In the genomic region with DNA sequence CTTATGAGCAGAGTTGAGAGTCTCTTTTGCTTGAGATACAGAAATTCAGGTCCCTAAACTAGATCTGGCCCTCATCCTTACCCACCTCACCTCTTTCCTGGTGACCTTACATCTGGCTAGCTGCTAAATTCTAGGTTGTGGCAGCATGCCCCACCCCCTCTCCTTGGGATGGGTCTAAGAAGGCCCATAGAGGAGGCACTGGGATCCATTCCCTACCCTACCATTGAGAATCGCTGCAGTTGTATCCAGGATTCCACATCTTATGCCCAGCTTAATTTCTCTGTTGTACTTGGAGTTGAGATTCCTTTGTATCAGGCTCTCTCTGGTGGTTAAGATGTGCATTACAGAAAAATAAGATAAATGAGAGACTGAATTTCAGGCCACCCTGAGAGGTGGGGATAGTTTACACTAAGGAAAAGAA, we compare ENCODE assay signal across 8 cellular contexts. TPM values are rescaled to one million over a fixed set of nuclear protein-coding genes. Genes with fewer than 3 reads are reported as not detected.
A peak's percentile ranks its signal among the peaks of the same experiment; 100 is the strongest.
DNase-seq lines count a peak whose midpoint lies in the region; ATAC-seq and TF ChIP-seq lines count a peak whose summit lies in the region.

No MANE protein-coding gene starts in this region.

- no peaks in the 10 kb centered on the region for H3K9me3 ChIP-seq in gastroesophageal sphincter

- H3K9me3 Mint-ChIP-seq in natural killer cell: no peaks in the 10 kb centered on the region
- no peaks in the 10 kb centered on the region for H3K9me3 Mint-ChIP-seq in natural killer cell treated with Interleukin-12 subunit alpha and Interleukin-12 subunit beta and Interleukin-15 and Interleukin-18, amount 100 ng/mL, for 72 hours
- H3K9me3 Mint-ChIP-seq in WTC11: no peaks in the 10 kb centered on the region
- H3K9me3 Mint-ChIP-seq in progenitor cell of endocrine pancreas (ENCODE audit: low read depth): no peaks in the 10 kb centered on the region

- ATAC-seq in natural killer cell: peak; percentile 52 to 75 (median 59)
- ATAC-seq in natural killer cell treated with Interleukin-12 subunit alpha and Interleukin-12 subunit beta and Interleukin-15 and Interleukin-18, amount 100 ng/mL, for 72 hours: no peak
- ATAC-seq in WTC11: peak; percentile 25
- ATAC-seq in gastroesophageal sphincter: peak; percentile 61
- no peak for ATAC-seq in HG02763 (IDR thresholded peaks at IDR 0.05; ENCODE audit: unreplicated experiment)
- ATAC-seq in HG02678 (IDR thresholded peaks at IDR 0.05; ENCODE audit: unreplicated experiment): no peak

- H3K27me3 Mint-ChIP-seq in natural killer cell (ENCODE audit: low read depth in 2 of 2): no peaks in the 10 kb centered on the region
- H3K27me3 Mint-ChIP-seq in natural killer cell treated with Interleukin-12 subunit alpha and Interleukin-12 subunit beta and Interleukin-15 and Interleukin-18, amount 100 ng/mL, for 72 hours: no peaks in the 10 kb centered on the region
- H3K27me3 Mint-ChIP-seq in WTC11 (ENCODE audit: low read depth): no peaks in the 10 kb centered on the region
- H3K27me3 Mint-ChIP-seq in progenitor cell of endocrine pancreas: no peaks in the 10 kb centered on the region

- H3K4me1 Mint-ChIP-seq in natural killer cell: peaks cover 0 to 13% of the 10 kb centered on the region in 2 donors
- H3K4me1 Mint-ChIP-seq in natural killer cell treated with Interleukin-12 subunit alpha and Interleukin-12 subunit beta and Interleukin-15 and Interleukin-18, amount 100 ng/mL, for 72 hours (ENCODE audit: low read depth in 2 of 2): peaks cover 6 to 11% of the 10 kb centered on the region in 2 donors
- H3K4me1 Mint-ChIP-seq in WTC11: peaks cover 49% of the 10 kb centered on the region
- peaks cover 14% of the 10 kb centered on the region for H3K4me1 Mint-ChIP-seq in progenitor cell of endocrine pancreas (ENCODE audit: low read depth)

- no peaks in the 10 kb centered on the region for H3K36me3 Mint-ChIP-seq in natural killer cell
- peaks cover 4% of the 10 kb centered on the region for H3K36me3 Mint-ChIP-seq in natural killer cell treated with Interleukin-12 subunit alpha and Interleukin-12 subunit beta and Interleukin-15 and Interleukin-18, amount 100 ng/mL, for 72 hours
- H3K36me3 Mint-ChIP-seq in WTC11: peaks cover 38% of the 10 kb centered on the region
- peaks cover 27% of the 10 kb centered on the region for H3K36me3 Mint-ChIP-seq in progenitor cell of endocrine pancreas (ENCODE audit: insufficient read depth)

- no peak for TF ChIP-seq EP300 in gastroesophageal sphincter (IDR thresholded peaks at IDR 0.05)

- H3K4me3 Mint-ChIP-seq in natural killer cell (no peak overlapping the region), WTC11 (no peak overlapping the region), progenitor cell of endocrine pancreas (ENCODE audit: low read depth) (no peak overlapping the region)
- H3K4me3 Mint-ChIP-seq in natural killer cell treated with Interleukin-12 subunit alpha and Interleukin-12 subunit beta and Interleukin-15 and Interleukin-18, amount 100 ng/mL, for 72 hours: no peak overlapping the region

- POLR2A ChIA-PET in WTC11 (lab: Charles Lee): interaction anchor here (2.3 kb wide), 1 partner anchor 10 kb away, joined by 15 read pairs; a partner anchor contains a TSS

- intact Hi-C loops in natural killer cell (cut with micrococcal nuclease): loop anchor here (5.0 kb wide), 1 partner anchor 401 kb away; no protein-coding TSS in a partner anchor

- peak overlapping the region in 3 of 4 donors; percentile 63 to 80 (median 67) for H3K27ac ChIP-seq in gastroesophageal sphincter

- peaks cover 0 to 41% (median 14%) of the 10 kb centered on the region in 3 donors for H3K4me1 ChIP-seq in gastroesophageal sphincter

- peak; percentile 47 for TF ChIP-seq CTCF in natural killer cell (IDR thresholded peaks at IDR 0.05)
- no peak for TF ChIP-seq CTCF in WTC11 (IDR thresholded peaks at IDR 0.05)
- TF ChIP-seq CTCF in gastroesophageal sphincter (IDR thresholded peaks at IDR 0.05): peak in 3 of 4 experiments; percentile 71 to 87 (median 81)
- peak; percentile 52 for TF ChIP-seq CTCF in progenitor cell of endocrine pancreas (IDR thresholded peaks at IDR 0.05; ENCODE audit: unreplicated experiment)

- peaks cover 5 to 7% of the 10 kb centered on the region in 2 donors for H3K36me3 ChIP-seq in gastroesophageal sphincter

- H3K27me3 ChIP-seq in gastroesophageal sphincter: no peaks in the 10 kb centered on the region

- DNase-seq in natural killer cell (no peak), NCI-H1436 treated with DMSO at 0.1 percent for 48 hours (lab: John Stamatoyannopoulos, UW) (peak; percentile 60), WTC11 (ENCODE audit: low spot score) (no peak), progenitor cell of endocrine pancreas (ENCODE audit: low spot score, unreplicated experiment) (no peak)
- no peak for DNase-seq in natural killer cell treated with Interleukin-12 subunit alpha and Interleukin-12 subunit beta and Interleukin-15 and Interleukin-18, amount 100 ng/mL, for 72 hours (ENCODE audit: low spot score)

- CTCF ChIA-PET in WTC11 (lab: Charles Lee): interaction anchor here (0.6 to 3.6 kb wide), 19 partner anchors 9 to 275 kb away, joined by 3 to 76 read pairs (median 5); a partner anchor contains a TSS

- H3K27ac Mint-ChIP-seq in natural killer cell: peak overlapping the region; percentile 29 to 59
- H3K27ac Mint-ChIP-seq in natural killer cell treated with Interleukin-12 subunit alpha and Interleukin-12 subunit beta and Interleukin-15 and Interleukin-18, amount 100 ng/mL, for 72 hours: peak overlapping the region in 1 of 2 donors; percentile 51
- H3K27ac Mint-ChIP-seq in WTC11: no peak overlapping the region; the same call in none of the 2 replicates
- peak overlapping the region; percentile 90 for H3K27ac Mint-ChIP-seq in progenitor cell of endocrine pancreas

- no peak overlapping the region for H3K4me3 ChIP-seq in gastroesophageal sphincter

- no peak for TF ChIP-seq POLR2A in gastroesophageal sphincter (IDR thresholded peaks at IDR 0.05)

- WGBS in gastroesophageal sphincter (ENCODE audit: low coverage in 1 of 2), 2 donors: 0 to 14% methylated on average over 1 of the region's 1 CpG

TF ChIP-seq in WTC11, 78 proteins besides CTCF, POLR2A, EP300 and RAD21:
- TF ChIP-seq, protein P1, sequence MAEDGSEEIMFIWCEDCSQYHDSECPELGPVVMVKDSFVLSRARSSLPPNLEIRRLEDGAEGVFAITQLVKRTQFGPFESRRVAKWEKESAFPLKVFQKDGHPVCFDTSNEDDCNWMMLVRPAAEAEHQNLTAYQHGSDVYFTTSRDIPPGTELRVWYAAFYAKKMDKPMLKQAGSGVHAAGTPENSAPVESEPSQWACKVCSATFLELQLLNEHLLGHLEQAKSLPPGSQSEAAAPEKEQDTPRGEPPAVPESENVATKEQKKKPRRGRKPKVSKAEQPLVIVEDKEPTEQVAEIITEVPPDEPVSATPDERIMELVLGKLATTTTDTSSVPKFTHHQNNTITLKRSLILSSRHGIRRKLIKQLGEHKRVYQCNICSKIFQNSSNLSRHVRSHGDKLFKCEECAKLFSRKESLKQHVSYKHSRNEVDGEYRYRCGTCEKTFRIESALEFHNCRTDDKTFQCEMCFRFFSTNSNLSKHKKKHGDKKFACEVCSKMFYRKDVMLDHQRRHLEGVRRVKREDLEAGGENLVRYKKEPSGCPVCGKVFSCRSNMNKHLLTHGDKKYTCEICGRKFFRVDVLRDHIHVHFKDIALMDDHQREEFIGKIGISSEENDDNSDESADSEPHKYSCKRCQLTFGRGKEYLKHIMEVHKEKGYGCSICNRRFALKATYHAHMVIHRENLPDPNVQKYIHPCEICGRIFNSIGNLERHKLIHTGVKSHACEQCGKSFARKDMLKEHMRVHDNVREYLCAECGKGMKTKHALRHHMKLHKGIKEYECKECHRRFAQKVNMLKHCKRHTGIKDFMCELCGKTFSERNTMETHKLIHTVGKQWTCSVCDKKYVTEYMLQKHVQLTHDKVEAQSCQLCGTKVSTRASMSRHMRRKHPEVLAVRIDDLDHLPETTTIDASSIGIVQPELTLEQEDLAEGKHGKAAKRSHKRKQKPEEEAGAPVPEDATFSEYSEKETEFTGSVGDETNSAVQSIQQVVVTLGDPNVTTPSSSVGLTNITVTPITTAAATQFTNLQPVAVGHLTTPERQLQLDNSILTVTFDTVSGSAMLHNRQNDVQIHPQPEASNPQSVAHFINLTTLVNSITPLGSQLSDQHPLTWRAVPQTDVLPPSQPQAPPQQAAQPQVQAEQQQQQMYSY (CRISPR knock-in tag; IDR thresholded peaks at IDR 0.05): peak; percentile 90
- TF ChIP-seq ESRRA (CRISPR knock-in tag; IDR thresholded peaks at IDR 0.05; ENCODE audit: borderline replicate concordance): no peak
TF ChIP-seq in WTC11: peak in this region for 1.

RNA-seq across cellular contexts. Expression of a gene that starts 9.5 kb away (rescaled TPM):
- total RNA-seq in natural killer cell (10 to 100 TPM; 13.3 to 17.1 (median 15.8) TPM), WTC11 (2021) (18.8 to 25.8 TPM (median 23.8 TPM) in 3 replicates), gastroesophageal sphincter (1 to 10 TPM; 1.7 to 5.4 (median 2.9) TPM), progenitor cell of endocrine pancreas (20.3 and 23.7 TPM in 2 replicates)
- 10 to 100 TPM; 20.5 to 26.9 TPM for total RNA-seq in natural killer cell treated with Interleukin-12 subunit alpha and Interleukin-12 subunit beta and Interleukin-15 and Interleukin-18, amount 100 ng/mL, for 72 hours

RNA-seq across cellular contexts. Expression of a gene that starts 44.6 kb away (rescaled TPM):
- total RNA-seq in natural killer cell: 10 to 100 TPM; 48.6 to 59.0 (median 52.8) TPM
- 10 to 100 TPM; 80.9 to 88.9 TPM for total RNA-seq in natural killer cell treated with Interleukin-12 subunit alpha and Interleukin-12 subunit beta and Interleukin-15 and Interleukin-18, amount 100 ng/mL, for 72 hours
- total RNA-seq in WTC11 (2021): 91.2 to 104 TPM (median 94.0 TPM) in 3 replicates
- 10 to 100 TPM; 52.9 to 70.4 (median 57.6) TPM for total RNA-seq in gastroesophageal sphincter
- total RNA-seq in progenitor cell of endocrine pancreas: 67.0 and 68.4 TPM in 2 replicates

RNA-seq across cellular contexts. Expression of a gene that starts 49.6 kb away (rescaled TPM):
- total RNA-seq in natural killer cell (100 to 1,000 TPM; 107 to 112 (median 109) TPM), WTC11 (2021) (254 to 264 TPM (median 256 TPM) in 3 replicates), gastroesophageal sphincter (10 to 100 TPM; 59.1 to 89.3 (median 64.8) TPM), progenitor cell of endocrine pancreas (232 and 235 TPM in 2 replicates)
- total RNA-seq in natural killer cell treated with Interleukin-12 subunit alpha and Interleukin-12 subunit beta and Interleukin-15 and Interleukin-18, amount 100 ng/mL, for 72 hours: 100 to 1,000 TPM; 156 TPM

Comparison
In these comparisons a context has a peak if more than half of its experiments do, and no peak if none do; other contexts are left out.
1. ATAC-seq: peak in natural killer cell (3 of 3), WTC11 (single experiment) and gastroesophageal sphincter (single experiment); none in natural killer cell treated with Interleukin-12 subunit alpha and Interleukin-12 subunit beta and Interleukin-15 and Interleukin-18, amount 100 ng/mL, for 72 hours (0 of 2), HG02763 (single experiment) and HG02678 (single experiment).